Comparison of ENCODE assay signal across 1 cellular context in the genomic region with DNA sequence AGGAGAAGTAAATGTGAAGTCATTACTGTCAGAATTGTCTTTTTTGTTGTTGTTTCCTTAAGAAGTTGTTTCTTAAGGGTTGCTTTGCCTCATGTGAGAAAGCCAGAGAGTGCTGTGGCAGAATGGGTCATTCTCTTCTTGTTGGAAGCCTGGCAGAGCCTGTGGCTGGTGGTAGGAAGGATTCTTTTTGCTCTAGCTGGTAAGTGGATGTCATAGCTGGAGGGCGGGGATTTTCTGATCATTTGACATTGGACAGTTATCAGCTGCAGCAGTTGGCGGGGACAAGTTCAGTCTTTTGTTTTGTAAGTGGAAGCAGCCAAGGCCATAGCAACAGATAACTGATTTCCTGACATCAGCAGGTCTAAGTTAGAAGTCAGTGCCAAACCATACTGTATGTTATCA.
TF ChIP-seq lines count a peak whose summit lies in the region.

No MANE protein-coding gene starts in this region.

TF ChIP-seq in HepG2, 621 proteins besides CTCF, POLR2A, EP300 and RAD21 (continued from another document and continues in another):
- TF ChIP-seq ZNF101 (CRISPR knock-in tag; IDR thresholded peaks at IDR 0.05; ENCODE audit: borderline replicate concordance, low read depth) = no peak
- TF ChIP-seq CENPT (CRISPR knock-in tag; IDR thresholded peaks at IDR 0.05; ENCODE audit: low read depth) = no peak
- no peak for TF ChIP-seq PHB2 (IDR thresholded peaks at IDR 0.05; ENCODE audit: partially characterized antibody)
- TF ChIP-seq, protein P1, sequence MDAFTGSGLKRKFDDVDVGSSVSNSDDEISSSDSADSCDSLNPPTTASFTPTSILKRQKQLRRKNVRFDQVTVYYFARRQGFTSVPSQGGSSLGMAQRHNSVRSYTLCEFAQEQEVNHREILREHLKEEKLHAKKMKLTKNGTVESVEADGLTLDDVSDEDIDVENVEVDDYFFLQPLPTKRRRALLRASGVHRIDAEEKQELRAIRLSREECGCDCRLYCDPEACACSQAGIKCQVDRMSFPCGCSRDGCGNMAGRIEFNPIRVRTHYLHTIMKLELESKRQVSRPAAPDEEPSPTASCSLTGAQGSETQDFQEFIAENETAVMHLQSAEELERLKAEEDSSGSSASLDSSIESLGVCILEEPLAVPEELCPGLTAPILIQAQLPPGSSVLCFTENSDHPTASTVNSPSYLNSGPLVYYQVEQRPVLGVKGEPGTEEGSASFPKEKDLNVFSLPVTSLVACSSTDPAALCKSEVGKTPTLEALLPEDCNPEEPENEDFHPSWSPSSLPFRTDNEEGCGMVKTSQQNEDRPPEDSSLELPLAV (CRISPR knock-in tag; conservative IDR thresholded peaks at IDR 0.05; ENCODE audit: low read depth) = no peak
- TF ChIP-seq ZNF557 (CRISPR knock-in tag; IDR thresholded peaks at IDR 0.05) = no peak
- TF ChIP-seq ETV6 (CRISPR knock-in tag; conservative IDR thresholded peaks at IDR 0.05) = no peak
- TF ChIP-seq FOXM1 (CRISPR knock-in tag; IDR thresholded peaks at IDR 0.05) = no peak
- no peak for TF ChIP-seq HNRNPUL1 (IDR thresholded peaks at IDR 0.05; ENCODE audit: low read depth, low read length)
- no peak for TF ChIP-seq ZNF432 (CRISPR knock-in tag; IDR thresholded peaks at IDR 0.05; ENCODE audit: borderline replicate concordance)
- TF ChIP-seq ARID2 (CRISPR knock-in tag; IDR thresholded peaks at IDR 0.05; ENCODE audit: borderline replicate concordance) = no peak
- TF ChIP-seq FLYWCH1 (CRISPR knock-in tag; IDR thresholded peaks at IDR 0.05) = no peak
- no peak for TF ChIP-seq HNRNPLL (IDR thresholded peaks at IDR 0.05; ENCODE audit: low read depth, low read length, poor library complexity, severe bottlenecking)
- no peak for TF ChIP-seq ZNF777 (CRISPR knock-in tag; IDR thresholded peaks at IDR 0.05)
- no peak for TF ChIP-seq FOXP1 (IDR thresholded peaks at IDR 0.05)
- TF ChIP-seq FOXP1 (CRISPR knock-in tag; IDR thresholded peaks at IDR 0.05) = peak; percentile 50; the same call in 1 of the 2 replicates
- TF ChIP-seq ZNF317 (CRISPR knock-in tag; IDR thresholded peaks at IDR 0.05) = peak; percentile 20; the same call in 1 of the 2 replicates
- no peak for TF ChIP-seq NFE2L2 (IDR thresholded peaks at IDR 0.05; ENCODE audit: low read length)
- TF ChIP-seq CAMTA2 (CRISPR knock-in tag; IDR thresholded peaks at IDR 0.05; ENCODE audit: borderline replicate concordance) = no peak
- no peak for TF ChIP-seq RBAK (CRISPR knock-in tag; IDR thresholded peaks at IDR 0.05)
- TF ChIP-seq, protein P2, sequence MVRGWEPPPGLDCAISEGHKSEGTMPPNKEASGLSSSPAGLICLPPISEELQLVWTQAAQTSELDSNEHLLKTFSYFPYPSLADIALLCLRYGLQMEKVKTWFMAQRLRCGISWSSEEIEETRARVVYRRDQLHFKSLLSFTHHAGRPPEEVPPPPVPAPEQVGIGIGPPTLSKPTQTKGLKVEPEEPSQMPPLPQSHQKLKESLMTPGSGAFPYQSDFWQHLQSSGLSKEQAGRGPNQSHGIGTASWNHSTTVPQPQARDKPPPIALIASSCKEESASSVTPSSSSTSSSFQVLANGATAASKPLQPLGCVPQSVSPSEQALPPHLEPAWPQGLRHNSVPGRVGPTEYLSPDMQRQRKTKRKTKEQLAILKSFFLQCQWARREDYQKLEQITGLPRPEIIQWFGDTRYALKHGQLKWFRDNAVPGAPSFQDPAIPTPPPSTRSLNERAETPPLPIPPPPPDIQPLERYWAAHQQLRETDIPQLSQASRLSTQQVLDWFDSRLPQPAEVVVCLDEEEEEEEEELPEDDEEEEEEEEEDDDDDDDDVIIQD (CRISPR knock-in tag; IDR thresholded peaks at IDR 0.05; ENCODE audit: low read depth) = 0 out of 2 replicates have a peak, but pooled peaks have one; percentile 40
- TF ChIP-seq SAFB2 (CRISPR knock-in tag; IDR thresholded peaks at IDR 0.05; ENCODE audit: borderline replicate concordance, low read depth) = no peak
- no peak for TF ChIP-seq KLF11 (CRISPR knock-in tag; IDR thresholded peaks at IDR 0.05)
- TF ChIP-seq ZNF451 (CRISPR knock-in tag; IDR thresholded peaks at IDR 0.05) = no peak
- 0 out of 2 replicates have a peak, but pooled peaks have one; percentile 18 for TF ChIP-seq ZBTB20 (CRISPR knock-in tag; IDR thresholded peaks at IDR 0.05; ENCODE audit: borderline replicate concordance, low read depth)
- TF ChIP-seq ZNF253 (CRISPR knock-in tag; IDR thresholded peaks at IDR 0.05; ENCODE audit: borderline replicate concordance) = no peak
- no peak for TF ChIP-seq ZNF3 (CRISPR knock-in tag; IDR thresholded peaks at IDR 0.05)
- TF ChIP-seq MXD4 (CRISPR knock-in tag; IDR thresholded peaks at IDR 0.05) = no peak
- TF ChIP-seq, protein P3, sequence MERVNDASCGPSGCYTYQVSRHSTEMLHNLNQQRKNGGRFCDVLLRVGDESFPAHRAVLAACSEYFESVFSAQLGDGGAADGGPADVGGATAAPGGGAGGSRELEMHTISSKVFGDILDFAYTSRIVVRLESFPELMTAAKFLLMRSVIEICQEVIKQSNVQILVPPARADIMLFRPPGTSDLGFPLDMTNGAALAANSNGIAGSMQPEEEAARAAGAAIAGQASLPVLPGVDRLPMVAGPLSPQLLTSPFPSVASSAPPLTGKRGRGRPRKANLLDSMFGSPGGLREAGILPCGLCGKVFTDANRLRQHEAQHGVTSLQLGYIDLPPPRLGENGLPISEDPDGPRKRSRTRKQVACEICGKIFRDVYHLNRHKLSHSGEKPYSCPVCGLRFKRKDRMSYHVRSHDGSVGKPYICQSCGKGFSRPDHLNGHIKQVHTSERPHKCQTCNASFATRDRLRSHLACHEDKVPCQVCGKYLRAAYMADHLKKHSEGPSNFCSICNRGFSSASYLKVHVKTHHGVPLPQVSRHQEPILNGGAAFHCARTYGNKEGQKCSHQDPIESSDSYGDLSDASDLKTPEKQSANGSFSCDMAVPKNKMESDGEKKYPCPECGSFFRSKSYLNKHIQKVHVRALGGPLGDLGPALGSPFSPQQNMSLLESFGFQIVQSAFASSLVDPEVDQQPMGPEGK (CRISPR knock-in tag; IDR thresholded peaks at IDR 0.05) = peak; percentile 69
- peak; percentile 76 for TF ChIP-seq SALL1 (CRISPR knock-in tag; IDR thresholded peaks at IDR 0.05)
- TF ChIP-seq, protein P4, sequence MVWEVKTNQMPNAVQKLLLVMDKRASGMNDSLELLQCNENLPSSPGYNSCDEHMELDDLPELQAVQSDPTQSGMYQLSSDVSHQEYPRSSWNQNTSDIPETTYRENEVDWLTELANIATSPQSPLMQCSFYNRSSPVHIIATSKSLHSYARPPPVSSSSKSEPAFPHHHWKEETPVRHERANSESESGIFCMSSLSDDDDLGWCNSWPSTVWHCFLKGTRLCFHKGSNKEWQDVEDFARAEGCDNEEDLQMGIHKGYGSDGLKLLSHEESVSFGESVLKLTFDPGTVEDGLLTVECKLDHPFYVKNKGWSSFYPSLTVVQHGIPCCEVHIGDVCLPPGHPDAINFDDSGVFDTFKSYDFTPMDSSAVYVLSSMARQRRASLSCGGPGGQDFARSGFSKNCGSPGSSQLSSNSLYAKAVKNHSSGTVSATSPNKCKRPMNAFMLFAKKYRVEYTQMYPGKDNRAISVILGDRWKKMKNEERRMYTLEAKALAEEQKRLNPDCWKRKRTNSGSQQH (CRISPR knock-in tag; IDR thresholded peaks at IDR 0.05; ENCODE audit: low read depth) = 0 out of 2 replicates have a peak, but pooled peaks have one; percentile 51
- TF ChIP-seq YEATS4 (CRISPR knock-in tag; IDR thresholded peaks at IDR 0.05; ENCODE audit: borderline replicate concordance) = no peak; the same call in 1 of the 2 replicates
- peak; percentile 34; the same call in 1 of the 2 replicates for TF ChIP-seq NFYB (CRISPR knock-in tag; IDR thresholded peaks at IDR 0.05)
- TF ChIP-seq, protein P5, sequence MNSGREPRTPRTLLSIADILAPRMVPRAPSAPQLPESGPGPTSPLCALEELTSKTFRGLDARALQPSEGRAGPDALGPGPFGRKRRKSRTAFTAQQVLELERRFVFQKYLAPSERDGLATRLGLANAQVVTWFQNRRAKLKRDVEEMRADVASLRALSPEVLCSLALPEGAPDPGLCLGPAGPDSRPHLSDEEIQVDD (CRISPR knock-in tag; IDR thresholded peaks at IDR 0.05; ENCODE audit: borderline replicate concordance) = no peak
- peak; percentile 88; the same call in 1 of the 2 replicates for TF ChIP-seq TGIF2 (CRISPR knock-in tag; IDR thresholded peaks at IDR 0.05)
- TF ChIP-seq, protein P6, sequence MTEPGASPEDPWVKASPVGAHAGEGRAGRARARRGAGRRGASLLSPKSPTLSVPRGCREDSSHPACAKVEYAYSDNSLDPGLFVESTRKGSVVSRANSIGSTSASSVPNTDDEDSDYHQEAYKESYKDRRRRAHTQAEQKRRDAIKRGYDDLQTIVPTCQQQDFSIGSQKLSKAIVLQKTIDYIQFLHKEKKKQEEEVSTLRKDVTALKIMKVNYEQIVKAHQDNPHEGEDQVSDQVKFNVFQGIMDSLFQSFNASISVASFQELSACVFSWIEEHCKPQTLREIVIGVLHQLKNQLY (CRISPR knock-in tag; IDR thresholded peaks at IDR 0.05) = 0 out of 2 replicates have a peak, but pooled peaks have one; percentile 18
- TF ChIP-seq ZNF670 (CRISPR knock-in tag; IDR thresholded peaks at IDR 0.05; ENCODE audit: borderline replicate concordance) = no peak
- no peak; the same call in 1 of the 2 replicates for TF ChIP-seq ELF1 (CRISPR knock-in tag; IDR thresholded peaks at IDR 0.05)
- TF ChIP-seq, protein P7, sequence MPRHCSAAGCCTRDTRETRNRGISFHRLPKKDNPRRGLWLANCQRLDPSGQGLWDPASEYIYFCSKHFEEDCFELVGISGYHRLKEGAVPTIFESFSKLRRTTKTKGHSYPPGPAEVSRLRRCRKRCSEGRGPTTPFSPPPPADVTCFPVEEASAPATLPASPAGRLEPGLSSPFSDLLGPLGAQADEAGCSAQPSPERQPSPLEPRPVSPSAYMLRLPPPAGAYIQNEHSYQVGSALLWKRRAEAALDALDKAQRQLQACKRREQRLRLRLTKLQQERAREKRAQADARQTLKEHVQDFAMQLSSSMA (CRISPR knock-in tag; IDR thresholded peaks at IDR 0.05) = no peak
- TF ChIP-seq ZNF546 (CRISPR knock-in tag; conservative IDR thresholded peaks at IDR 0.05) = no peak
- TF ChIP-seq MYC (CRISPR knock-in tag; IDR thresholded peaks at IDR 0.05; ENCODE audit: borderline replicate concordance) = no peak
- TF ChIP-seq MEIS2 (CRISPR knock-in tag; IDR thresholded peaks at IDR 0.05) = peak; percentile 66; the same call in 1 of the 2 replicates
- no peak for TF ChIP-seq RAD51 (IDR thresholded peaks at IDR 0.05; ENCODE audit: borderline replicate concordance)
- TF ChIP-seq HOXA3 (CRISPR knock-in tag; IDR thresholded peaks at IDR 0.05) = peak; percentile 65
- TF ChIP-seq, protein P8, sequence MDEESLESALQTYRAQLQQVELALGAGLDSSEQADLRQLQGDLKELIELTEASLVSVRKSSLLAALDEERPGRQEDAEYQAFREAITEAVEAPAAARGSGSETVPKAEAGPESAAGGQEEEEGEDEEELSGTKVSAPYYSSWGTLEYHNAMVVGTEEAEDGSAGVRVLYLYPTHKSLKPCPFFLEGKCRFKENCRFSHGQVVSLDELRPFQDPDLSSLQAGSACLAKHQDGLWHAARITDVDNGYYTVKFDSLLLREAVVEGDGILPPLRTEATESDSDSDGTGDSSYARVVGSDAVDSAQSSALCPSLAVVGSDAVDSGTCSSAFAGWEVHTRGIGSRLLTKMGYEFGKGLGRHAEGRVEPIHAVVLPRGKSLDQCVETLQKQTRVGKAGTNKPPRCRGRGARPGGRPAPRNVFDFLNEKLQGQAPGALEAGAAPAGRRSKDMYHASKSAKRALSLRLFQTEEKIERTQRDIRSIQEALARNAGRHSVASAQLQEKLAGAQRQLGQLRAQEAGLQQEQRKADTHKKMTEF (CRISPR knock-in tag; IDR thresholded peaks at IDR 0.05) = no peak
- no peak for TF ChIP-seq PAWR (CRISPR knock-in tag; IDR thresholded peaks at IDR 0.05; ENCODE audit: borderline replicate concordance)
- TF ChIP-seq ATM (IDR thresholded peaks at IDR 0.05; ENCODE audit: borderline replicate concordance) = no peak
- TF ChIP-seq, protein P9, sequence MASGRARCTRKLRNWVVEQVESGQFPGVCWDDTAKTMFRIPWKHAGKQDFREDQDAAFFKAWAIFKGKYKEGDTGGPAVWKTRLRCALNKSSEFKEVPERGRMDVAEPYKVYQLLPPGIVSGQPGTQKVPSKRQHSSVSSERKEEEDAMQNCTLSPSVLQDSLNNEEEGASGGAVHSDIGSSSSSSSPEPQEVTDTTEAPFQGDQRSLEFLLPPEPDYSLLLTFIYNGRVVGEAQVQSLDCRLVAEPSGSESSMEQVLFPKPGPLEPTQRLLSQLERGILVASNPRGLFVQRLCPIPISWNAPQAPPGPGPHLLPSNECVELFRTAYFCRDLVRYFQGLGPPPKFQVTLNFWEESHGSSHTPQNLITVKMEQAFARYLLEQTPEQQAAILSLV (CRISPR knock-in tag; IDR thresholded peaks at IDR 0.05; ENCODE audit: borderline replicate concordance) = no peak
- peak; percentile 13; the same call in 1 of the 2 replicates for TF ChIP-seq SIX1 (CRISPR knock-in tag; IDR thresholded peaks at IDR 0.05; ENCODE audit: borderline replicate concordance)
- TF ChIP-seq KAT8 (CRISPR knock-in tag; IDR thresholded peaks at IDR 0.05) = peak; percentile 24; the same call in 1 of the 2 replicates
- no peak for TF ChIP-seq ZEB1 (IDR thresholded peaks at IDR 0.05; ENCODE audit: insufficient replicate concordance, low read depth)
- TF ChIP-seq, protein P10, sequence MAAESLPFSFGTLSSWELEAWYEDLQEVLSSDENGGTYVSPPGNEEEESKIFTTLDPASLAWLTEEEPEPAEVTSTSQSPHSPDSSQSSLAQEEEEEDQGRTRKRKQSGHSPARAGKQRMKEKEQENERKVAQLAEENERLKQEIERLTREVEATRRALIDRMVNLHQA (CRISPR knock-in tag; IDR thresholded peaks at IDR 0.05) = no peak
- no peak for TF ChIP-seq ZNF180 (CRISPR knock-in tag; IDR thresholded peaks at IDR 0.05; ENCODE audit: borderline replicate concordance, low read depth)
- TF ChIP-seq THAP11 (CRISPR knock-in tag; IDR thresholded peaks at IDR 0.05) = peak; percentile 41; the same call in 1 of the 2 replicates
- TF ChIP-seq HNF4A (CRISPR knock-in tag; IDR thresholded peaks at IDR 0.05) = peak; percentile 64
- TF ChIP-seq, protein P11, sequence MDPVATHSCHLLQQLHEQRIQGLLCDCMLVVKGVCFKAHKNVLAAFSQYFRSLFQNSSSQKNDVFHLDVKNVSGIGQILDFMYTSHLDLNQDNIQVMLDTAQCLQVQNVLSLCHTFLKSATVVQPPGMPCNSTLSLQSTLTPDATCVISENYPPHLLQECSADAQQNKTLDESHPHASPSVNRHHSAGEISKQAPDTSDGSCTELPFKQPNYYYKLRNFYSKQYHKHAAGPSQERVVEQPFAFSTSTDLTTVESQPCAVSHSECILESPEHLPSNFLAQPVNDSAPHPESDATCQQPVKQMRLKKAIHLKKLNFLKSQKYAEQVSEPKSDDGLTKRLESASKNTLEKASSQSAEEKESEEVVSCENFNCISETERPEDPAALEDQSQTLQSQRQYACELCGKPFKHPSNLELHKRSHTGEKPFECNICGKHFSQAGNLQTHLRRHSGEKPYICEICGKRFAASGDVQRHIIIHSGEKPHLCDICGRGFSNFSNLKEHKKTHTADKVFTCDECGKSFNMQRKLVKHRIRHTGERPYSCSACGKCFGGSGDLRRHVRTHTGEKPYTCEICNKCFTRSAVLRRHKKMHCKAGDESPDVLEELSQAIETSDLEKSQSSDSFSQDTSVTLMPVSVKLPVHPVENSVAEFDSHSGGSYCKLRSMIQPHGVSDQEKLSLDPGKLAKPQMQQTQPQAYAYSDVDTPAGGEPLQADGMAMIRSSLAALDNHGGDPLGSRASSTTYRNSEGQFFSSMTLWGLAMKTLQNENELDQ (CRISPR knock-in tag; IDR thresholded peaks at IDR 0.05; ENCODE audit: borderline replicate concordance) = no peak
- TF ChIP-seq GTF2F1 (IDR thresholded peaks at IDR 0.05; ENCODE audit: low read length) = no peak
- TF ChIP-seq REPIN1 (CRISPR knock-in tag; IDR thresholded peaks at IDR 0.05; ENCODE audit: borderline replicate concordance, low read depth) = peak; percentile 48; the same call in 1 of the 2 replicates
- no peak for TF ChIP-seq ZNF570 (CRISPR knock-in tag; IDR thresholded peaks at IDR 0.05; ENCODE audit: borderline replicate concordance)
